Comparison of ENCODE assay signal across 8 cellular contexts in genomic region chr6:128600397-128600951, GRCh38.
DNase-seq lines count a peak whose midpoint lies in the region; ATAC-seq and TF ChIP-seq lines count a peak whose summit lies in the region.

No MANE protein-coding gene starts in this region.

- no peaks in the 10 kb centered on the region for H3K4me1 ChIP-seq in ascending aorta

- no peak for TF ChIP-seq CTCF in ascending aorta (IDR thresholded peaks at IDR 0.05)
- TF ChIP-seq CTCF in coronary artery (IDR thresholded peaks at IDR 0.05) = no peak

- H3K27ac ChIP-seq in ascending aorta (no peak overlapping the region), coronary artery (no peak overlapping the region), substantia nigra (ENCODE audit: low read depth, low read length, poor library complexity, severe bottlenecking) (no peak overlapping the region)

- no peaks in the 10 kb centered on the region for H3K9me3 ChIP-seq in ascending aorta

- intact Hi-C loops in ascending aorta (cut with DNase I) = no loop called here

- no peak overlapping the region for H3K4me3 ChIP-seq in ascending aorta
- no peak overlapping the region for H3K4me3 ChIP-seq in coronary artery

- H3K27me3 ChIP-seq in ascending aorta = no peaks in the 10 kb centered on the region

- no peaks in the 10 kb centered on the region for H3K36me3 ChIP-seq in ascending aorta

- peak; percentile 60 for DNase-seq in NCI-H2171 treated with DMSO at 0.1 percent for 48 hours (lab: John Stamatoyannopoulos, UW)
- peak; percentile 66 for DNase-seq in fibroblast of the conjunctiva (ENCODE audit: low read depth)
- no peak for DNase-seq in ascending aorta (ENCODE audit: low spot score in 2 of 2)
- no peak for DNase-seq in coronary artery (ENCODE audit: low spot score)
- DNase-seq in medulla oblongata (ENCODE audit: extremely low spot score) = no peak
- no peak for DNase-seq in substantia nigra (lab: John Stamatoyannopoulos, UW)

- ATAC-seq in GM18511 (IDR thresholded peaks at IDR 0.05; ENCODE audit: unreplicated experiment) (peak; percentile 77), HG02642 (IDR thresholded peaks at IDR 0.05; ENCODE audit: poor library complexity, unreplicated experiment) (peak; percentile 68)

Comparison
In these comparisons a context has a peak if more than half of its experiments do, and no peak if none do; other contexts are left out.
1. DNase-seq: peak in NCI-H2171 treated with DMSO at 0.1 percent for 48 hours (single experiment) and fibroblast of the conjunctiva (single experiment); none in ascending aorta (0 of 2), coronary artery (single experiment), medulla oblongata (single experiment) and substantia nigra (0 of 49).